ENCODE assay signal across 8 cellular contexts in the genomic region with DNA sequence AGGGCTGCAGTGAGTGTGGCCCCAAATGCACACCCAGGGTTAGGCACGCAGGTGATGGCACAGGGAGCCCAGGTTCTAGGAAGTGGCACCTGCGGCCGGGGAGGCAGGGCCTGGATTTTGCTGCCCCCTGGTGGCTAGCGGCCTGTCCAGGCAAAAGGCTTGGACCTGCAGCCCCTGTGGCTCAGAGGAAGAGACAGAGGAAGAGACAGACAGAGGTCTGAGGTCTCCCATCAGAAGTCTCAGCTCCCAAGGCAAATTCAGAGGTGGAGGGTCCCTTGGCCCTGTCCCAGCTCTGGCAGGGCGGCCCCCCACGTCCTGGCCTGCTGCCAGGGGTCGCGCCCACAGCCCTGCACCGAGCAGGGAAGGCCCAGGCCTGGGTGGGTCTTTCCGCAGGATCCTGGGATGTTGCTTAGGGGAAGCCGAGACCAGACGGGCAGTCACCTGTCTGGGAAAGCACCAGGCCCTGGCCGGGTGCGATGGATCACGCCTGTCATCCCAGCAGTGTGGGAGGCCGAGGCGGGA. TPM values are rescaled to one million over a fixed set of nuclear protein-coding genes. Genes with fewer than 3 reads are reported as not detected.
DNase-seq lines count a peak whose midpoint lies in the region; ATAC-seq and TF ChIP-seq lines count a peak whose summit lies in the region.

No MANE protein-coding gene starts in this region.

- no peaks in the 10 kb centered on the region for H3K79me2 ChIP-seq in smooth muscle cell (ENCODE audit: low read depth)

- H3K27ac ChIP-seq in VCaP (peak overlapping the region; percentile 99), smooth muscle cell (ENCODE audit: low read depth) (no peak overlapping the region)

- no peak overlapping the region for H3K4me3 ChIP-seq in smooth muscle cell

- H3F3A ChIP-seq in smooth muscle cell (ENCODE audit: low read depth), result no peaks in the 10 kb centered on the region

- no peak overlapping the region for H3K9ac ChIP-seq in smooth muscle cell (ENCODE audit: low read depth)

- 42% methylated on average over 17 of the region's 17 CpGs for WGBS in smooth muscle cell (ENCODE audit: low lambda C conversion rate)

- DNase-seq in COLO829 (ENCODE audit: low spot score), result peak; percentile 57
- DNase-seq in NCI-H1417 treated with DMSO at 0.1 percent for 48 hours (lab: John Stamatoyannopoulos, UW), result peak; percentile 43
- peak; percentile 81 to 88 for DNase-seq in T47D (ENCODE audit: low read depth in 1 of 2, low spot score in 1 of 2)
- peak; percentile 87 for DNase-seq in iPS-NIHi7 (ENCODE audit: extremely low spot score)
- DNase-seq in smooth muscle cell (lab: John Stamatoyannopoulos, UW; ENCODE audit: unreplicated experiment), result peak; percentile 22
- DNase-seq in HPDE6-E6E7 (ENCODE audit: extremely low spot score), result no peak

- H4K20me1 ChIP-seq in smooth muscle cell (ENCODE audit: low read depth), result no peaks in the 10 kb centered on the region

- H3K27me3 ChIP-seq in smooth muscle cell (ENCODE audit: low read depth), result no peaks in the 10 kb centered on the region

- H3K9me3 ChIP-seq in smooth muscle cell (replicated peaks; ENCODE audit: low read depth), result no peaks in the 10 kb centered on the region

- H3K4me2 ChIP-seq in smooth muscle cell, result no peak overlapping the region

- H2AFZ ChIP-seq in smooth muscle cell (ENCODE audit: low read depth), result no peak overlapping the region

- H3K4me1 ChIP-seq in smooth muscle cell (ENCODE audit: low read depth), result peaks cover 46% of the 10 kb centered on the region

- in situ Hi-C loops in T47D (cut with HindIII; ENCODE audit: low pct_unique_long_range_greater_than_20kb, low sequenced_read_pairs), result no loop called here

- H3K36me3 ChIP-seq in smooth muscle cell (ENCODE audit: low read depth), result no peaks in the 10 kb centered on the region

- TF ChIP-seq CTCF in VCaP (conservative IDR thresholded peaks at IDR 0.05), result peak; percentile 98
- peak; percentile 95 for TF ChIP-seq CTCF in smooth muscle cell (IDR thresholded peaks at IDR 0.05; ENCODE audit: borderline replicate concordance, insufficient read depth, poor library complexity, severe bottlenecking)

- ATAC-seq in GM21723 (IDR thresholded peaks at IDR 0.05; ENCODE audit: unreplicated experiment), result peak; percentile 24

RNA-seq across cellular contexts. Expression of gene TNFRSF14, which starts 8.0 kb away (rescaled TPM):
- total RNA-seq in smooth muscle cell, result 0.40 TPM in 1 of 2 replicates, not detected in the other
- polyA plus RNA-seq in smooth muscle cell, result not detected in 2 replicates

RNA-seq across cellular contexts. Expression of gene HES5, which starts 18.1 kb away (rescaled TPM):
- total RNA-seq in smooth muscle cell, result 1.6 TPM in 1 of 2 replicates, not detected in the other
- 1.3 and 1.7 TPM in 2 replicates for polyA plus RNA-seq in smooth muscle cell

RNA-seq across cellular contexts. Expression of gene PANK4, which starts 21.7 kb away (rescaled TPM):
- total RNA-seq in smooth muscle cell, result 27.2 and 28.7 TPM in 2 replicates
- polyA plus RNA-seq in smooth muscle cell, result 28.4 and 28.5 TPM in 2 replicates

RNA-seq across cellular contexts. Expression of gene PRXL2B, which starts 38.4 kb away (rescaled TPM):
- total RNA-seq in smooth muscle cell, result 16.1 and 27.4 TPM in 2 replicates
- polyA plus RNA-seq in smooth muscle cell, result 18.4 and 26.6 TPM in 2 replicates
